In genomic region chrX:139932077-139932900, GRCh38 we compare ENCODE assay signal across 8 cellular contexts. TPM values are rescaled to one million over a fixed set of nuclear protein-coding genes. Genes with fewer than 3 reads are reported as not detected.
DNase-seq lines count a peak whose midpoint lies in the region; ATAC-seq, FAIRE-seq and TF ChIP-seq lines count a peak whose summit lies in the region.

No MANE protein-coding gene starts in this region.

- H3K27me3 ChIP-seq in CD4-positive, alpha-beta memory T cell (ENCODE audit: insufficient read depth, low read length): no peaks in the 10 kb centered on the region
- no peaks in the 10 kb centered on the region for H3K27me3 ChIP-seq in brain microvascular endothelial cell (replicated peaks)
- no peaks in the 10 kb centered on the region for H3K27me3 ChIP-seq in small intestine (ENCODE audit: control insufficient read depth in 2 of 2, insufficient read depth in 2 of 2, low read length in 2 of 2)

- in situ Hi-C loops in brain microvascular endothelial cell (cut with HindIII; ENCODE audit: low pct_ligation_motif_present, low sequenced_read_pairs): no loop called here

- H3K9me3 ChIP-seq in CD4-positive, alpha-beta memory T cell (ENCODE audit: control insufficient read depth in 1 of 2, low read length in 2 of 2): no peaks in the 10 kb centered on the region
- H3K9me3 ChIP-seq in iPS-18c (ENCODE audit: control insufficient read depth, insufficient read depth, low read length): no peaks in the 10 kb centered on the region
- no peaks in the 10 kb centered on the region for H3K9me3 ChIP-seq in small intestine (ENCODE audit: control insufficient read depth, low read depth)

- H3K36me3 Mint-ChIP-seq in CD4-positive, alpha-beta memory T cell: peaks cover 0 to 5% of the 10 kb centered on the region in 2 donors
- no peaks in the 10 kb centered on the region for H3K36me3 Mint-ChIP-seq in T-helper 2 cell treated with Interferon-gamma antibody and Interleukin-4, amounts not matched to agents 5 μg/mL and 100 μg/mL, for 36 hours (ENCODE audit: low read depth)

- H3K27ac Mint-ChIP-seq in CD4-positive, alpha-beta memory T cell: peak overlapping the region; percentile 90 to 98 (median 97)
- peak overlapping the region; percentile 99 for H3K27ac Mint-ChIP-seq in T-helper 2 cell treated with Interferon-gamma antibody and Interleukin-4, amounts not matched to agents 5 μg/mL and 100 μg/mL, for 36 hours

- H3K9me3 Mint-ChIP-seq in CD4-positive, alpha-beta memory T cell: no peaks in the 10 kb centered on the region
- H3K9me3 Mint-ChIP-seq in T-helper 2 cell treated with Interferon-gamma antibody and Interleukin-4, amounts not matched to agents 5 μg/mL and 100 μg/mL, for 36 hours: no peaks in the 10 kb centered on the region

- CTCF ChIA-PET in CD4-positive, alpha-beta memory T cell (lab: Charles Lee; ENCODE audit: partially characterized antibody): interaction anchor here (1.4 kb wide), 1 partner anchor 10 kb away, joined by 4 read pairs; no protein-coding TSS in a partner anchor

- DNase-seq in CD4-positive, alpha-beta memory T cell: peak; percentile 41 to 52 (median 47)
- DNase-seq in T-helper 2 cell treated with Interferon-gamma antibody and Interleukin-4, amounts not matched to agents 5 μg/mL and 100 μg/mL, for 36 hours (ENCODE audit: low spot score): peak; percentile 29
- DNase-seq in brain microvascular endothelial cell (no peak), small intestine (peak; percentile 25), SHP77 treated with DMSO at 0.1 percent for 48 hours (lab: John Stamatoyannopoulos, UW) (no peak)

- POLR2A ChIA-PET in CD4-positive, alpha-beta memory T cell (lab: Charles Lee; ENCODE audit: partially characterized antibody): interaction anchor here (1.6 kb wide), 1 partner anchor 101 kb away, joined by 3 read pairs; no protein-coding TSS in a partner anchor

- H3K4me1 ChIP-seq in CD4-positive, alpha-beta memory T cell (ENCODE audit: insufficient read depth, low read length): peaks cover 16% of the 10 kb centered on the region
- H3K4me1 ChIP-seq in small intestine (ENCODE audit: control insufficient read depth in 2 of 2, insufficient read depth in 1 of 2, low read depth in 1 of 2, low read length in 1 of 2): no peaks in the 10 kb centered on the region

- intact Hi-C loops in CD4-positive, alpha-beta memory T cell (cut with micrococcal nuclease): no loop called here

- TF ChIP-seq CTCF in brain microvascular endothelial cell (IDR thresholded peaks at IDR 0.05; ENCODE audit: low read depth, low read length, missing control alignments): no peak

- H3K4me3 ChIP-seq in CD4-positive, alpha-beta memory T cell (ENCODE audit: low read length in 2 of 2): peak overlapping the region in 1 of 2 donors; percentile 72
- peak overlapping the region; percentile 68 for H3K4me3 ChIP-seq in brain microvascular endothelial cell (ENCODE audit: low read depth, low read length)
- H3K4me3 ChIP-seq in iPS-18c (ENCODE audit: insufficient read depth, low read depth, low read length): peak overlapping the region; percentile 60
- peak overlapping the region; percentile 54 to 70 for H3K4me3 ChIP-seq in small intestine (ENCODE audit: low read depth in 1 of 2, low read length in 2 of 2)

- H3K27ac ChIP-seq in CD4-positive, alpha-beta memory T cell (ENCODE audit: low read depth, low read length): peak overlapping the region; percentile 90
- H3K27ac ChIP-seq in brain microvascular endothelial cell: peak overlapping the region; percentile 78
- H3K27ac ChIP-seq in small intestine (ENCODE audit: low read depth in 1 of 2, low read length in 1 of 2): peak overlapping the region; percentile 97 to 98

- H3K27me3 Mint-ChIP-seq in CD4-positive, alpha-beta memory T cell: no peaks in the 10 kb centered on the region
- H3K27me3 Mint-ChIP-seq in T-helper 2 cell treated with Interferon-gamma antibody and Interleukin-4, amounts not matched to agents 5 μg/mL and 100 μg/mL, for 36 hours (ENCODE audit: low read depth): no peaks in the 10 kb centered on the region

- ATAC-seq in GM19395 (IDR thresholded peaks at IDR 0.05; ENCODE audit: unreplicated experiment) (peak; percentile 54), HG03457 (IDR thresholded peaks at IDR 0.05; ENCODE audit: unreplicated experiment) (peak; percentile 30)

- H3K36me3 ChIP-seq in CD4-positive, alpha-beta memory T cell (ENCODE audit: insufficient read depth, low read length): no peaks in the 10 kb centered on the region
- no peaks in the 10 kb centered on the region for H3K36me3 ChIP-seq in brain microvascular endothelial cell (replicated peaks)
- H3K36me3 ChIP-seq in small intestine (ENCODE audit: control insufficient read depth in 2 of 2, insufficient read depth in 2 of 2, low read length in 2 of 2): no peaks in the 10 kb centered on the region

- 0 to 52% (median 0%) methylated on average over 9 to 101 of the region's 109 CpGs for whole genome bisulfite sequencing in small intestine, 3 donors

- no peak for FAIRE-seq in small intestine (lab: Jason Lieb, UNC)

- peak overlapping the region; percentile 88 to 97 (median 92) for H3K4me3 Mint-ChIP-seq in CD4-positive, alpha-beta memory T cell
- peak overlapping the region; percentile 87 for H3K4me3 Mint-ChIP-seq in T-helper 2 cell treated with Interferon-gamma antibody and Interleukin-4, amounts not matched to agents 5 μg/mL and 100 μg/mL, for 36 hours

- peaks cover 13 to 32% (median 22%) of the 10 kb centered on the region in 4 donors for H3K4me1 Mint-ChIP-seq in CD4-positive, alpha-beta memory T cell
- peaks cover 13% of the 10 kb centered on the region for H3K4me1 Mint-ChIP-seq in T-helper 2 cell treated with Interferon-gamma antibody and Interleukin-4, amounts not matched to agents 5 μg/mL and 100 μg/mL, for 36 hours (ENCODE audit: low read depth)

RNA-seq across cellular contexts. Expression of gene ATP11C, which starts 0.6 kb away (rescaled TPM):
- total RNA-seq in CD4-positive, alpha-beta memory T cell: 10 to 100 TPM; 23.9 to 25.6 TPM
- 1 to 10 TPM; 3.4 to 5.9 TPM for polyA plus RNA-seq in CD4-positive, alpha-beta memory T cell
- 1 to 10 TPM; 3.8 to 7.2 (median 5.9) TPM for polyA plus RNA-seq in small intestine

RNA-seq across cellular contexts. Expression of gene CXorf66, which starts 33.0 kb away (rescaled TPM):
- total RNA-seq in CD4-positive, alpha-beta memory T cell: not detected
- not detected for polyA plus RNA-seq in CD4-positive, alpha-beta memory T cell
- not detected for polyA plus RNA-seq in small intestine

Comparison
In these comparisons a context has a peak if more than half of its experiments do, and no peak if none do; other contexts are left out.
1. DNase-seq: peak in CD4-positive, alpha-beta memory T cell (5 of 5), T-helper 2 cell treated with Interferon-gamma antibody and Interleukin-4, amounts not matched to agents 5 μg/mL and 100 μg/mL, for 36 hours (single experiment) and small intestine (single experiment); none in brain microvascular endothelial cell (single experiment) and SHP77 treated with DMSO at 0.1 percent for 48 hours (single experiment).
2. Peak in every context shown above with its lines, with median percentiles within 50 percentile points of each other: H3K27ac ChIP-seq.